ENCODE assay signal across 1 cellular context in genomic region chr7:120990468-120991118, GRCh38.
TF ChIP-seq lines count a peak whose summit lies in the region.

No MANE protein-coding gene starts in this region.

TF ChIP-seq in K562, 482 proteins besides CTCF, POLR2A, EP300 and RAD21 (continued from another document):
- TF ChIP-seq RREB1 (CRISPR knock-in tag; IDR thresholded peaks at IDR 0.05) (no peak), GABPA (tag; conservative IDR thresholded peaks at IDR 0.05; ENCODE audit: low read depth) (no peak), ZEB2 (IDR thresholded peaks at IDR 0.05) (0 out of 2 replicates have a peak, but pooled peaks have one; percentile 12), MIER1 (IDR thresholded peaks at IDR 0.05; ENCODE audit: low read depth) (peak; percentile 30; the same call in 1 of the 2 replicates), MTA1 (IDR thresholded peaks at IDR 0.05; ENCODE audit: borderline replicate concordance) (no peak), FOXK1 (CRISPR knock-in tag; IDR thresholded peaks at IDR 0.05; ENCODE audit: borderline replicate concordance) (no peak), ZNF644 (tag; IDR thresholded peaks at IDR 0.05; ENCODE audit: low read depth) (0 out of 2 replicates have a peak, but pooled peaks have one; percentile 26), FOXP1 (CRISPR knock-in tag; IDR thresholded peaks at IDR 0.05) (no peak), TFE3 (CRISPR knock-in tag; IDR thresholded peaks at IDR 0.05) (peak; percentile 73; the same call in 1 of the 2 replicates), CTBP1 (IDR thresholded peaks at IDR 0.05; ENCODE audit: borderline replicate concordance) (peak; percentile 29; the same call in 1 of the 2 replicates), HBP1 (CRISPR knock-in tag; IDR thresholded peaks at IDR 0.05) (0 out of 2 replicates have a peak, but pooled peaks have one; percentile 54), ZBTB17 (CRISPR knock-in tag; IDR thresholded peaks at IDR 0.05) (0 out of 2 replicates have a peak, but pooled peaks have one; percentile 24), ZNF766 (CRISPR knock-in tag; conservative IDR thresholded peaks at IDR 0.05) (0 out of 2 replicates have a peak, but pooled peaks have one; percentile 46), NR2C2 (CRISPR knock-in tag; IDR thresholded peaks at IDR 0.05) (no peak), NR2C2 (tag; IDR thresholded peaks at IDR 0.05) (0 out of 2 replicates have a peak, but pooled peaks have one; percentile 32), THRAP3 (IDR thresholded peaks at IDR 0.05; ENCODE audit: borderline replicate concordance) (0 out of 2 replicates have a peak, but pooled peaks have one; percentile 50), KAT7 (CRISPR knock-in tag; IDR thresholded peaks at IDR 0.05; ENCODE audit: borderline replicate concordance) (0 out of 2 replicates have a peak, but pooled peaks have one; percentile 9), BRD9 (IDR thresholded peaks at IDR 0.05; ENCODE audit: low read depth, partially characterized antibody) (peak; percentile 18), EP400 (IDR thresholded peaks at IDR 0.05) (peak; percentile 44), SP1 (CRISPR knock-in tag; IDR thresholded peaks at IDR 0.05) (0 out of 2 replicates have a peak, but pooled peaks have one; percentile 14), SMAD3 (CRISPR knock-in tag; conservative IDR thresholded peaks at IDR 0.05) (0 out of 2 replicates have a peak, but pooled peaks have one; percentile 55)
